ENCODE assay signal across 8 cellular contexts in genomic region chr2:69643602-69644505, GRCh38. TPM values are rescaled to one million over a fixed set of nuclear protein-coding genes. Genes with fewer than 3 reads are reported as not detected.
DNase-seq lines count a peak whose midpoint lies in the region; ATAC-seq and TF ChIP-seq lines count a peak whose summit lies in the region.

TSS of gene AAK1 (minus strand) at chr2:69643739. CDS start at chr2:69643040, 699 bp downstream.

- no peaks in the 10 kb centered on the region for H3K9me3 Mint-ChIP-seq in natural killer cell

- intact Hi-C loops in natural killer cell (cut with micrococcal nuclease): loop anchor here (1.0 to 10.0 kb wide), 6 partner anchors 15 to 183 kb away; partner anchors contain the start of gene GMCL1

- H3K27ac Mint-ChIP-seq in natural killer cell: peak within 1 kb of the TSS; percentile 95 to 97

- H3K4me3 ChIP-seq in RWPE2 (ENCODE audit: severe bottlenecking): peak within 1 kb of the TSS; percentile 98

- H3K9me3 ChIP-seq in RWPE2 (ENCODE audit: severe bottlenecking): no peaks in the 10 kb centered on the region

- no peaks in the 10 kb centered on the region for H3K36me3 Mint-ChIP-seq in natural killer cell

- TF ChIP-seq CTCF in RWPE2 (IDR thresholded peaks at IDR 0.05; ENCODE audit: poor library complexity, severe bottlenecking) (no peak), natural killer cell (IDR thresholded peaks at IDR 0.05) (no peak)

- peak within 1 kb of the TSS; percentile 79 for H3K27ac ChIP-seq in RWPE2 (ENCODE audit: poor library complexity, severe bottlenecking)

- H3K27me3 Mint-ChIP-seq in natural killer cell (ENCODE audit: low read depth in 2 of 2): no peaks in the 10 kb centered on the region

- peaks cover 3% of the 10 kb centered on the region for H3K4me1 ChIP-seq in RWPE2 (ENCODE audit: insufficient read depth, poor library complexity, severe bottlenecking)

- ATAC-seq in RWPE2 (ENCODE audit: low read depth) (peak; percentile 78), natural killer cell (peak; percentile 58 to 80 (median 74))

- peak; percentile 77 for DNase-seq in DMS79 treated with DMSO at 0.1 percent for 48 hours (lab: John Stamatoyannopoulos, UW)
- DNase-seq in GOT3 (lab: John Stamatoyannopoulos, UW): peak; percentile 80
- DNase-seq in LoVo (ENCODE audit: low spot score): peak; percentile 89
- peak; percentile 85 for DNase-seq in RWPE2 (ENCODE audit: low spot score)
- peak; percentile 81 for DNase-seq in activated T-helper 9 cell treated with anti-CD3 and anti-CD28 coated beads, Interleukin-2, amount 50 U/mL, for 16 hours (ENCODE audit: low read depth)
- DNase-seq in fibroblast of peridontal ligament (ENCODE audit: extremely low read depth): peak; percentile 86
- peak; percentile 81 for DNase-seq in natural killer cell
- peak; percentile 82 for DNase-seq in stimulated activated naive CD4-positive, alpha-beta T cell treated with Interleukin-2 at 50 U/mL for 16 hours (lab: John Stamatoyannopoulos, UW)

- no peaks in the 10 kb centered on the region for H3K27me3 ChIP-seq in RWPE2 (ENCODE audit: insufficient read depth, poor library complexity, severe bottlenecking)

- peak within 1 kb of the TSS; percentile 97 for H3K4me3 Mint-ChIP-seq in natural killer cell

- H3K36me3 ChIP-seq in RWPE2 (ENCODE audit: low read depth): no peaks in the 10 kb centered on the region

- H3K4me1 Mint-ChIP-seq in natural killer cell: peaks cover 81 to 82% of the 10 kb centered on the region in 2 donors

RNA-seq across cellular contexts. Expression of gene AAK1, which starts in this region (rescaled TPM):
- 100 to 1,000 TPM; 174 to 249 (median 204) TPM for total RNA-seq in natural killer cell

Comparison
In these comparisons a context has a peak if more than half of its experiments do, and no peak if none do; other contexts are left out.
1. Peak in every context shown above with its lines: DNase-seq, ATAC-seq, H3K4me3 ChIP-seq and H3K27ac ChIP-seq.